1 cellular context compared by ENCODE assay signal in the genomic region with DNA sequence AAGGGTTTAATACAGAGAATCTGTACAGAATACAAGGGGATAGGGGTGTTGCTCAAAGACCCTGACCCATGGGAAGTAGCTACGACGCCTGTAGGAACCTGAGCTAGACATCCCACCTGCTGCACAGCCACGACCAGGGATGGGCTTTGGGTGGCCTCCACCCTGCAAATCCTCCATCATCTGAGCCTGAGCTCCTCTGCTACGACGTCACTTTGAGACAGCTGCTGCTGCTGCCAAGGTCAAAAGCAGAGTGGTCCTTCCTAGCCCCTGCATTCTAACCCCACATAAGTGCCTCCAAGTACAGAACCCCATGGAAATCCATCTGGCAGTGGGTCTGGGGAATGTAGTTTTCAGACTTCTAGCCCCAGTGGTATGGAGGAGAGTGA.
TF ChIP-seq lines count a peak whose summit lies in the region.

No MANE protein-coding gene starts in this region.

TF ChIP-seq in HepG2, 621 proteins besides CTCF, POLR2A, EP300 and RAD21:
- peak; percentile 51; the same call in 1 of the 2 replicates for TF ChIP-seq ZNF891 (CRISPR knock-in tag; IDR thresholded peaks at IDR 0.05)
- no peak for TF ChIP-seq MED8 (CRISPR knock-in tag; IDR thresholded peaks at IDR 0.05; ENCODE audit: insufficient replicate concordance)
